Comparison of ENCODE assay signal across 23 cellular contexts in genomic region chr6:90444125-90444745, GRCh38.
DNase-seq lines count a peak whose midpoint lies in the region; ATAC-seq and TF ChIP-seq lines count a peak whose summit lies in the region.
"Had no signal": no experiment of that assay in that cellular context is flagged by ENCODE, and none has a peak within 500 bp of the region (broad histone marks: within the 10 kb centered on the region; RNA-seq: fewer than 3 reads in every experiment).

No MANE protein-coding gene starts in this region.

- H3K4me3 ChIP-seq in neural progenitor cell (no peak overlapping the region), thyroid gland (replicated peaks in 1 of 3) (no peak overlapping the region), OCI-LY7 (ENCODE audit: low read depth, low read length, poor library complexity, severe bottlenecking) (no peak overlapping the region), lower lobe of right lung (no peak overlapping the region)
- H3K4me3 ChIP-seq: A549, breast epithelium, esophagus squamous epithelium had no signal

- H3K27me3 Mint-ChIP-seq in activated CD4-positive, alpha-beta T cell treated with anti-CD3 and anti-CD28 coated beads, Interleukin-2, amount 10 ng/mL, durations not matched to agents 24 days and 14 days = no peaks in the 10 kb centered on the region
- H3K27me3 Mint-ChIP-seq in activated naive CD8-positive, alpha-beta T cell treated with anti-CD3 and anti-CD28 coated beads, Interleukin-2, amount 10 ng/mL, durations not matched to agents 7 days and 5 days = no peaks in the 10 kb centered on the region
- H3K27me3 Mint-ChIP-seq in neural progenitor cell (ENCODE audit: insufficient read depth, low read depth) = peaks cover 2% of the 10 kb centered on the region
- H3K27me3 Mint-ChIP-seq: activated B cell treated with CpG ODN at 0.5 μM for 24 hours; CD4-positive, alpha-beta T cell had no signal

- BruUV-seq in OCI-LY7 (replicated peaks; lab: Mats Ljungman, UMichigan) = no TSS peak

- H4K20me1 ChIP-seq in neural progenitor cell (ENCODE audit: low read depth) = no peaks in the 10 kb centered on the region
- no peaks in the 10 kb centered on the region for H4K20me1 ChIP-seq in OCI-LY7 (ENCODE audit: insufficient read depth, low read length)

- H3K4me1 Mint-ChIP-seq in activated CD4-positive, alpha-beta T cell treated with anti-CD3 and anti-CD28 coated beads, Interleukin-2, amount 10 ng/mL, durations not matched to agents 24 days and 14 days = peaks cover 51% of the 10 kb centered on the region
- H3K4me1 Mint-ChIP-seq in activated naive CD8-positive, alpha-beta T cell treated with anti-CD3 and anti-CD28 coated beads, Interleukin-2, amount 10 ng/mL, durations not matched to agents 7 days and 5 days = peaks cover 24% of the 10 kb centered on the region
- peaks cover 73% of the 10 kb centered on the region for H3K4me1 Mint-ChIP-seq in neural progenitor cell
- H3K4me1 Mint-ChIP-seq: activated B cell treated with CpG ODN at 0.5 μM for 24 hours had no signal

- H3K9me2 ChIP-seq in OCI-LY7 (ENCODE audit: insufficient read depth, low read length) = no peaks in the 10 kb centered on the region

- peak overlapping the region; percentile 86 for H3K27ac Mint-ChIP-seq in activated CD4-positive, alpha-beta T cell treated with anti-CD3 and anti-CD28 coated beads, Interleukin-2, amount 10 ng/mL, durations not matched to agents 24 days and 14 days
- peak overlapping the region; percentile 53 for H3K27ac Mint-ChIP-seq in activated naive CD8-positive, alpha-beta T cell treated with anti-CD3 and anti-CD28 coated beads, Interleukin-2, amount 10 ng/mL, durations not matched to agents 7 days and 5 days
- H3K27ac Mint-ChIP-seq in neural progenitor cell = peak overlapping the region; percentile 97
- H3K27ac Mint-ChIP-seq: activated B cell treated with CpG ODN at 0.5 μM for 24 hours; CD4-positive, alpha-beta T cell; HFFc6; type B pancreatic cell had no signal

- H3K36me3 ChIP-seq in neural progenitor cell = no peaks in the 10 kb centered on the region
- no peaks in the 10 kb centered on the region for H3K36me3 ChIP-seq in thyroid gland
- no peaks in the 10 kb centered on the region for H3K36me3 ChIP-seq in OCI-LY7 (ENCODE audit: insufficient read depth, low read length)
- no peaks in the 10 kb centered on the region for H3K36me3 ChIP-seq in lower lobe of right lung
- H3K36me3 ChIP-seq: breast epithelium, esophagus squamous epithelium had no signal

- CTCF ChIA-PET in OCI-LY7 (lab: Charles Lee; ENCODE audit: unreplicated experiment) = interaction anchor here (1.0 kb wide), 1 partner anchor 18 kb away, joined by 3 read pairs; no protein-coding TSS in a partner anchor

- H3K27ac ChIP-seq in neural progenitor cell (peak overlapping the region; percentile 90), thyroid gland (no peak overlapping the region), OCI-LY7 (ENCODE audit: low read depth, low read length, poor library complexity, severe bottlenecking) (no peak overlapping the region), lower lobe of right lung (no peak overlapping the region)
- H3K27ac ChIP-seq: A549, breast epithelium, esophagus squamous epithelium had no signal

- ATAC-seq in HG03280 (IDR thresholded peaks at IDR 0.05; ENCODE audit: unreplicated experiment) = peak; percentile 62
- peak; percentile 37 for ATAC-seq in activated naive CD8-positive, alpha-beta T cell treated with anti-CD3 and anti-CD28 coated beads, Interleukin-2, amount 10 ng/mL, durations not matched to agents 7 days and 5 days (ENCODE audit: low read depth)
- ATAC-seq in lower lobe of right lung = no peak
- ATAC-seq: A549, Right ventricle myocardium inferior had no signal

- H2AFZ ChIP-seq in neural progenitor cell (replicated peaks) (no peak overlapping the region), OCI-LY7 (ENCODE audit: low read length) (no peak overlapping the region)

- no peak for TF ChIP-seq POLR2A in thyroid gland (IDR thresholded peaks at IDR 0.05)

- H3K79me2 ChIP-seq in neural progenitor cell (ENCODE audit: low read depth) (no peaks in the 10 kb centered on the region), OCI-LY7 (ENCODE audit: insufficient read depth, low read depth, low read length) (no peaks in the 10 kb centered on the region)

- H3K27me3 ChIP-seq in neural progenitor cell (no peaks in the 10 kb centered on the region), thyroid gland (no peaks in the 10 kb centered on the region), lower lobe of right lung (ENCODE audit: low read depth) (peaks cover 3% of the 10 kb centered on the region)
- H3K27me3 ChIP-seq: breast epithelium had no signal

- WGBS in thyroid gland, 2 donors = 48 to 57% methylated on average over 10 of the region's 10 CpGs

- H3K9me3 ChIP-seq in neural progenitor cell (ENCODE audit: low read depth) (no peaks in the 10 kb centered on the region), thyroid gland (no peaks in the 10 kb centered on the region), OCI-LY7 (ENCODE audit: low read length) (no peaks in the 10 kb centered on the region), lower lobe of right lung (no peaks in the 10 kb centered on the region)
- H3K9me3 ChIP-seq: A549, breast epithelium, esophagus squamous epithelium had no signal

- H3K9ac ChIP-seq in neural progenitor cell = no peak overlapping the region

- H3K4me2 ChIP-seq in neural progenitor cell (peak overlapping the region; percentile 32), OCI-LY7 (ENCODE audit: low read length) (no peak overlapping the region)
- H3K4me2 ChIP-seq: A549 had no signal

- intact Hi-C loops in activated CD4-positive, alpha-beta T cell treated with anti-CD3 and anti-CD28 coated beads, Interleukin-2, amount 10 ng/mL, durations not matched to agents 24 days and 14 days (cut with micrococcal nuclease) = no loop called here
- intact Hi-C loops in thyroid gland (cut with DNase I) (no loop called here), OCI-LY7 (cut with micrococcal nuclease; ENCODE audit: unreplicated experiment) (no loop called here), lower lobe of right lung (cut with DNase I) (no loop called here)

- TF ChIP-seq CTCF in neural progenitor cell (IDR thresholded peaks at IDR 0.05) (no peak), thyroid gland (IDR thresholded peaks at IDR 0.05) (no peak), OCI-LY7 (conservative IDR thresholded peaks at IDR 0.05; ENCODE audit: low read length) (no peak), lower lobe of right lung (IDR thresholded peaks at IDR 0.05) (no peak)

- peaks cover 4% of the 10 kb centered on the region for H3K36me3 Mint-ChIP-seq in activated CD4-positive, alpha-beta T cell treated with anti-CD3 and anti-CD28 coated beads, Interleukin-2, amount 10 ng/mL, durations not matched to agents 24 days and 14 days (ENCODE audit: low read depth)
- H3K36me3 Mint-ChIP-seq in activated naive CD8-positive, alpha-beta T cell treated with anti-CD3 and anti-CD28 coated beads, Interleukin-2, amount 10 ng/mL, durations not matched to agents 7 days and 5 days = peaks cover 13% of the 10 kb centered on the region
- H3K36me3 Mint-ChIP-seq in neural progenitor cell = peaks cover 2% of the 10 kb centered on the region
- H3K36me3 Mint-ChIP-seq: type B pancreatic cell had no signal

- peaks cover 70% of the 10 kb centered on the region for H3K4me1 ChIP-seq in neural progenitor cell
- H3K4me1 ChIP-seq in thyroid gland = no peaks in the 10 kb centered on the region
- H3K4me1 ChIP-seq in OCI-LY7 (ENCODE audit: insufficient read depth, low read length, poor library complexity, severe bottlenecking) = no peaks in the 10 kb centered on the region
- H3K4me1 ChIP-seq in lower lobe of right lung = no peaks in the 10 kb centered on the region
- H3K4me1 ChIP-seq: A549, breast epithelium, esophagus squamous epithelium had no signal

- H3K9me3 Mint-ChIP-seq in activated CD4-positive, alpha-beta T cell treated with anti-CD3 and anti-CD28 coated beads, Interleukin-2, amount 10 ng/mL, durations not matched to agents 24 days and 14 days = peaks cover 4% of the 10 kb centered on the region
- H3K9me3 Mint-ChIP-seq in activated naive CD8-positive, alpha-beta T cell treated with anti-CD3 and anti-CD28 coated beads, Interleukin-2, amount 10 ng/mL, durations not matched to agents 7 days and 5 days = peaks cover 4% of the 10 kb centered on the region
- H3K9me3 Mint-ChIP-seq in neural progenitor cell = no peaks in the 10 kb centered on the region
- H3K9me3 Mint-ChIP-seq: activated B cell treated with CpG ODN at 0.5 μM for 24 hours; CD4-positive, alpha-beta T cell; HFFc6; type B pancreatic cell had no signal

- peak; percentile 67 for DNase-seq in activated CD4-positive, alpha-beta T cell treated with anti-CD3 and anti-CD28 coated beads, Interleukin-2, amount 10 ng/mL, durations not matched to agents 24 days and 14 days
- DNase-seq in activated CD4-positive, alpha-beta T cell treated with anti-CD3 and anti-CD28 coated beads, Interleukin-2, amount 50 U/mL, for 1 hour = no peak
- no peak for DNase-seq in activated naive CD8-positive, alpha-beta T cell treated with anti-CD3 and anti-CD28 coated beads, Interleukin-2, amount 10 ng/mL, durations not matched to agents 7 days and 5 days
- DNase-seq in neural progenitor cell (ENCODE audit: low spot score) (peak; percentile 91), thyroid gland (no peak), OCI-LY7 (ENCODE audit: low spot score) (no peak), lower lobe of right lung (no peak)
- DNase-seq: activated B cell treated with CpG ODN at 0.5 μM for 24 hours; CD4-positive, alpha-beta T cell; dermis blood vessel endothelial cell; EL; esophagus squamous epithelium; head of caudate nucleus; HFFc6; midbrain; NCI-H1436 treated with DMSO at 0.1 percent for 48 hours; NCI-H446; stimulated activated CD4-positive, alpha-beta T cell treated with anti-CD3 and anti-CD28 coated beads, Interleukin-4, amount 100 ng/mL, for 4 hours had no signal

- peak overlapping the region; percentile 63 for H3K4me3 Mint-ChIP-seq in activated CD4-positive, alpha-beta T cell treated with anti-CD3 and anti-CD28 coated beads, Interleukin-2, amount 10 ng/mL, durations not matched to agents 24 days and 14 days
- peak overlapping the region; percentile 14 for H3K4me3 Mint-ChIP-seq in activated naive CD8-positive, alpha-beta T cell treated with anti-CD3 and anti-CD28 coated beads, Interleukin-2, amount 10 ng/mL, durations not matched to agents 7 days and 5 days
- no peak overlapping the region for H3K4me3 Mint-ChIP-seq in neural progenitor cell
- H3K4me3 Mint-ChIP-seq: activated B cell treated with CpG ODN at 0.5 μM for 24 hours; CD4-positive, alpha-beta T cell; HFFc6; type B pancreatic cell had no signal

- POLR2A ChIA-PET in activated naive CD8-positive, alpha-beta T cell treated with anti-CD3 and anti-CD28 coated beads, Interleukin-2, amount 10 ng/mL, durations not matched to agents 7 days and 5 days (lab: Charles Lee) = interaction anchor here (0.6 to 2.0 kb wide), 2 partner anchors 19 to 21 kb away, joined by 3 to 5 read pairs; no protein-coding TSS in a partner anchor
- POLR2A ChIA-PET in OCI-LY7 (lab: Charles Lee) = interaction anchor here (0.6 to 1.3 kb wide), 5 partner anchors 9 to 1390 kb away, joined by 3 to 5 read pairs (median 4); no protein-coding TSS in a partner anchor

- H3F3A ChIP-seq in neural progenitor cell (ENCODE audit: low read depth) = peaks cover 50% of the 10 kb centered on the region

Comparison
In these comparisons a context has a peak if more than half of its experiments do, and no peak if none do; other contexts are left out.
1. DNase-seq: peak in activated CD4-positive, alpha-beta T cell treated with anti-CD3 and anti-CD28 coated beads, Interleukin-2, amount 10 ng/mL, durations not matched to agents 24 days and 14 days (single experiment) and neural progenitor cell (single experiment); none in activated CD4-positive, alpha-beta T cell treated with anti-CD3 and anti-CD28 coated beads, Interleukin-2, amount 50 U/mL, for 1 hour (single experiment), activated naive CD8-positive, alpha-beta T cell treated with anti-CD3 and anti-CD28 coated beads, Interleukin-2, amount 10 ng/mL, durations not matched to agents 7 days and 5 days (single experiment), thyroid gland (0 of 2), OCI-LY7 (single experiment) and lower lobe of right lung (single experiment).
2. ATAC-seq: peak in HG03280 (single experiment) and activated naive CD8-positive, alpha-beta T cell treated with anti-CD3 and anti-CD28 coated beads, Interleukin-2, amount 10 ng/mL, durations not matched to agents 7 days and 5 days (single experiment); none in lower lobe of right lung (0 of 2).
3. Peak in every context shown above with its lines, with median percentiles within 50 percentile points of each other: H3K27ac Mint-ChIP-seq.